ENCODE assay signal across 17 cellular contexts in the genomic region with DNA sequence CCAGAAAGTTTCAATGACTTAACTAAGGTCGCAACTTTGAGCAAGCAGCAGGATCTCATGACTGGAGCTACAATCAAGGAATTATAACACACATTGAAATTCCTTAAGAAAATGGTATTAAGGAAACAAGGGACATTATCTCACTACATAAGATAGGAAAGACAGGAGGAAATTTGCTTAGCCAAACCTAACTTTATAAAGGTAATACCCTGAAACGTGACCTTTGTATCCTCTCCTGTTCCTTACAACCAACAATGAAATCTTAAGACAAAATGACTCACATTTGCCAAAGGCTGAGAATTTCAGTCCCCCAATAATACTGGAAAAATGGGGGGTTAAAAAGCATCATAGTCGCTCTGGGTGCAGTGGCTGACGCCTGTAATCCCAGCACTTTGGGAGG.
"Had no signal": no experiment of that assay in that cellular context is flagged by ENCODE, and none has a peak within 500 bp of the region (broad histone marks: within the 10 kb centered on the region; RNA-seq: fewer than 3 reads in every experiment).

No MANE protein-coding gene starts in this region.

- H3K36me3 Mint-ChIP-seq: memory B cell; naive thymus-derived CD8-positive, alpha-beta T cell had no signal

- H3K27me3 ChIP-seq: colonic mucosa, stomach, transverse colon had no signal

- DNase-seq: colonic mucosa; dermis blood vessel endothelial cell; effector CD4-positive, alpha-beta T cell; foreskin melanocyte; head of caudate nucleus; hippocampal formation; kidney glomerular epithelial cell; lower lobe of right lung; naive thymus-derived CD8-positive, alpha-beta T cell; stimulated activated naive CD4-positive, alpha-beta T cell; stomach; substantia nigra; transverse colon had no signal

- FAIRE-seq: islet of Langerhans had no signal

- H3K4me3 ChIP-seq: colonic mucosa, lower lobe of right lung, stomach, thoracic aorta, transverse colon had no signal

- H3K27ac Mint-ChIP-seq: memory B cell; naive thymus-derived CD8-positive, alpha-beta T cell had no signal

- H3K9me3 Mint-ChIP-seq: memory B cell; naive thymus-derived CD8-positive, alpha-beta T cell had no signal

- H3K4me1 Mint-ChIP-seq: memory B cell; naive thymus-derived CD8-positive, alpha-beta T cell had no signal

- H3K4me1 ChIP-seq: colonic mucosa, lower lobe of right lung, stomach, transverse colon had no signal

- H3K9me3 ChIP-seq: colonic mucosa, lower lobe of right lung, neutrophil, stomach, thoracic aorta, transverse colon had no signal

- H3K27ac ChIP-seq: colonic mucosa, lower lobe of right lung, neutrophil, stomach, thoracic aorta, transverse colon had no signal

- H3K36me3 ChIP-seq: colonic mucosa, lower lobe of right lung, neutrophil, stomach, thoracic aorta, transverse colon had no signal

- H3K4me3 Mint-ChIP-seq: memory B cell; naive thymus-derived CD8-positive, alpha-beta T cell had no signal
